Comparison of ENCODE assay signal across 8 cellular contexts in the genomic region with DNA sequence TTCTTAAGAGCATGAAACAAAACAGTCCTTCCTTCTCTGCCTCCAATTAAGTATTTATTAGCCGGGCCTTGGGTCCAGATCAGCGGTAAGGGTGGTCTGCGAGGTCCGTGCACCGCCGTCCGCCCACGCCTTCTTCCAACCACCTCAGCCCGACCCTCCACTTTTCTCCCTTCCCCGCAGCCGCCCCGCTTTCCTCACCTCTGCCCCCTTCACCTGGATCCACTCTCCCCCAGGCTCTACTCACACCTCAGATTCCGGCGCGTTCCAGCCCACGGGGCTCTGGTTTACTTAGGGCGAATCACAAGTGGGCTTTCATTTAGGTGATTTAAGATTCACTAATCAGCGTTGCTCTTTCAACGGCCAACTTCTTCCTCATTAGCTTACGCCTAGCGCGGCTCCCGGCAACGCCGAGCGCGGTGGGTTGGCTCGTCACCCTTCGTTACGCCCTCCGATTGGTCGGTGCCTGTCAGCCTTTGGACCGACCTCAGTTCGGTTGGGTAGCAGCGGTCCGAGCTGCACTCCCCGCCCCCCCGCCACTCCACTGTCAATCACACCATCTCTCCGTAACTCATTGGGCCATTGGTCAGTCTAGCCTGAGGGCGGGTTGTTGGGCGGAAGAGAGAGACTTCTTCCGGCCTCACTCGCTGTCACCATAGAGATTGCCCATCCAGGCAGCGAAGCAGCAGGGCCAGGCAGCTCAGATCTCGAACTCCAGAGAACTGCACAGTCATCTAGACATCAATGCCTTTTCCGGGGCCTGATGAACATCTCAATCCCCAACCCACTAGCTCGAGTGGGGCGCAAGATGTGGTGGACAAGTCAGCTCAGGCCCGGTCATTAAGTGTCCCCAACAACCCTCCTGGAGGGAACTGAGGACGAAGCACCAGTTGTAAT. TPM values are rescaled to one million over a fixed set of nuclear protein-coding genes. Genes with fewer than 3 reads are reported as not detected.
DNase-seq lines count a peak whose midpoint lies in the region; ATAC-seq and TF ChIP-seq lines count a peak whose summit lies in the region.

A gene (minus strand): TSS at position 286 of the 894 bp plus-strand sequence. CDS start 9,385 bp downstream, outside the sequence.

- CTCF ChIA-PET in RWPE1 (lab: Yijun Ruan, JAX) = interaction anchor here (1.0 to 2.2 kb wide), 3 partner anchors 14 to 30 kb away, joined by 3 to 6 read pairs (median 3); no protein-coding TSS in a partner anchor

- peak within 1 kb of the TSS; percentile 99 for H3K27ac Mint-ChIP-seq in activated T-helper 17 cell treated with anti-CD3 and anti-CD28 coated beads, Interleukin-2, amount 50 U/mL, for 72 hours
- peak within 1 kb of the TSS; percentile 79 to 100 (median 96) for H3K27ac Mint-ChIP-seq in naive B cell
- H3K27ac Mint-ChIP-seq in stimulated activated memory B cell treated with anti-CD40 and anti-IgM and Interleukin-4, amounts not matched to agents 10 μg/mL and 1 μg/mL and 100 μg/mL, for 72 hours = peak within 1 kb of the TSS; percentile 95

- no peak for TF ChIP-seq CTCF in LNCaP clone FGC (IDR thresholded peaks at IDR 0.05; ENCODE audit: control insufficient read depth, extremely low read depth, insufficient read depth)
- TF ChIP-seq CTCF in RWPE1 (conservative IDR thresholded peaks at IDR 0.05; ENCODE audit: low read depth) = no peak

- peak within 1 kb of the TSS; percentile 96 for H3K4me3 ChIP-seq in LNCaP clone FGC (ENCODE audit: low read depth, low read length)

- peaks cover 8% of the 10 kb centered on the region for H3K36me3 Mint-ChIP-seq in activated T-helper 17 cell treated with anti-CD3 and anti-CD28 coated beads, Interleukin-2, amount 50 U/mL, for 72 hours (ENCODE audit: low read depth)
- peaks cover 0 to 18% of the 10 kb centered on the region in 2 donors for H3K36me3 Mint-ChIP-seq in naive B cell
- peaks cover 11% of the 10 kb centered on the region for H3K36me3 Mint-ChIP-seq in stimulated activated memory B cell treated with anti-CD40 and anti-IgM and Interleukin-4, amounts not matched to agents 10 μg/mL and 1 μg/mL and 100 μg/mL, for 72 hours

- H3K9me3 Mint-ChIP-seq in activated T-helper 17 cell treated with anti-CD3 and anti-CD28 coated beads, Interleukin-2, amount 50 U/mL, for 72 hours = peaks cover 5% of the 10 kb centered on the region
- peaks cover 0 to 8% (median 5%) of the 10 kb centered on the region in 7 donors for H3K9me3 Mint-ChIP-seq in naive B cell
- H3K9me3 Mint-ChIP-seq in stimulated activated memory B cell treated with anti-CD40 and anti-IgM and Interleukin-4, amounts not matched to agents 10 μg/mL and 1 μg/mL and 100 μg/mL, for 72 hours = peaks cover 3% of the 10 kb centered on the region

- DNase-seq in Daoy (ENCODE audit: low read depth) (peak; percentile 99), GOT3 (lab: John Stamatoyannopoulos, UW) (peak; percentile 87), LNCaP clone FGC (ENCODE audit: low read depth) (peak; percentile 99), RWPE1 (ENCODE audit: low spot score) (peak; percentile 100), fibroblast of gingiva (ENCODE audit: low read depth) (peak; percentile 99), naive B cell (peak; percentile 96)

- ATAC-seq in activated T-helper 17 cell treated with anti-CD3 and anti-CD28 coated beads, Interleukin-2, amount 50 U/mL, for 72 hours (replicated peaks) = peak; percentile 99
- ATAC-seq in naive B cell (ENCODE audit: low read depth in 2 of 2) = peak; percentile 93 to 94
- ATAC-seq in stimulated activated memory B cell treated with anti-CD40 and anti-IgM and Interleukin-4, amounts not matched to agents 10 μg/mL and 1 μg/mL and 100 μg/mL, for 72 hours = peak; percentile 99

- peak within 1 kb of the TSS; percentile 99 for H3K4me3 Mint-ChIP-seq in activated T-helper 17 cell treated with anti-CD3 and anti-CD28 coated beads, Interleukin-2, amount 50 U/mL, for 72 hours
- H3K4me3 Mint-ChIP-seq in naive B cell = peak within 1 kb of the TSS; percentile 94 to 100 (median 98)
- peak within 1 kb of the TSS; percentile 94 for H3K4me3 Mint-ChIP-seq in stimulated activated memory B cell treated with anti-CD40 and anti-IgM and Interleukin-4, amounts not matched to agents 10 μg/mL and 1 μg/mL and 100 μg/mL, for 72 hours

- peaks cover 9% of the 10 kb centered on the region for H3K4me1 Mint-ChIP-seq in activated T-helper 17 cell treated with anti-CD3 and anti-CD28 coated beads, Interleukin-2, amount 50 U/mL, for 72 hours
- H3K4me1 Mint-ChIP-seq in naive B cell = peaks cover 13 to 23% (median 21%) of the 10 kb centered on the region in 3 donors
- H3K4me1 Mint-ChIP-seq in stimulated activated memory B cell treated with anti-CD40 and anti-IgM and Interleukin-4, amounts not matched to agents 10 μg/mL and 1 μg/mL and 100 μg/mL, for 72 hours = peaks cover 15% of the 10 kb centered on the region

- POLR2A ChIA-PET in RWPE1 (lab: Yijun Ruan, JAX; ENCODE audit: low non-redundant PET) = interaction anchor here (0.7 to 1.7 kb wide), 2 partner anchors 13 to 20 kb away, joined by 3 read pairs; no protein-coding TSS in a partner anchor

- H3K27ac ChIP-seq in RWPE1 = peak within 1 kb of the TSS; percentile 83

- no peaks in the 10 kb centered on the region for H3K27me3 Mint-ChIP-seq in activated T-helper 17 cell treated with anti-CD3 and anti-CD28 coated beads, Interleukin-2, amount 50 U/mL, for 72 hours
- H3K27me3 Mint-ChIP-seq in naive B cell = peaks cover under 1 to 31% (median 17%) of the 10 kb centered on the region in 3 donors
- peaks cover 1% of the 10 kb centered on the region for H3K27me3 Mint-ChIP-seq in stimulated activated memory B cell treated with anti-CD40 and anti-IgM and Interleukin-4, amounts not matched to agents 10 μg/mL and 1 μg/mL and 100 μg/mL, for 72 hours

RNA-seq across cellular contexts. Expression of the gene that starts here (rescaled TPM):
- total RNA-seq in Daoy (2014; rRNA removed; shearing (Covaris generic)) = 25.1 and 32.0 TPM in 2 replicates
- 10 to 100 TPM; 11.3 to 14.2 TPM for total RNA-seq in activated T-helper 17 cell treated with anti-CD3 and anti-CD28 coated beads, Interleukin-2, amount 50 U/mL, for 72 hours
- polyA plus RNA-seq in naive B cell (ENCODE audit: low read depth in 6 of 6) = 10 to 100 TPM; 30.4 to 53.0 (median 36.7) TPM

Comparison
In these comparisons a context has a peak if more than half of its experiments do, and no peak if none do; other contexts are left out.
1. Peak in every context shown above with its lines: DNase-seq, ATAC-seq, H3K4me3 ChIP-seq and H3K27ac ChIP-seq.